Comparison of ENCODE assay signal across 8 cellular contexts in the genomic region with DNA sequence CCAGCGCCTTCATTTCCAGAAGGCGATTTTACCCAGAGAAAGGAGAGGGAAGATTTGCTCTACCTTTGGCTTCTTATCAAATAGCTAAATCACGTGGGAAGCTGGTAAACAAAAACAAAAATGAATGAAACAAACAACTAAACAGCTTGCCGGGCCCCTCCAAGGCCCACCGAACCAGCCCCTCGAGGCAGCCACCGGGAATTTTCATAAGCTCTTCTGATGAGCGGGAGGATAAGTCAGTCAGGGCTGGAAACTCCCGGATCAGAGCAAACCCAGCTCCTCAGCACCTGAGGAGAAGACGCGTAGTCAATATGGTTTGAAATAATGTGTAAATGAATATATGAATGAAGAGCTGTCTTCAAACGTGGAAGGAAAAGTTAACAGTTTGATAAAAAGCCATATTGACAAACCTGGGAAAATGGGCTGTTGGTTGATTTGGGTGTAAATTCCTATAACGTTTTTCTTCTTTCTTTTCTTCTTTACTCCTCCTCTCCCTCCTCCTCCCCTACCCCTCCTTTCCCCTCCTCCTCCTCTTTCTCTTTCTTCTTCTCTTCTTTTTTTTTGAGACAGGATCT. TPM values are rescaled to one million over a fixed set of nuclear protein-coding genes. Genes with fewer than 3 reads are reported as not detected.
A peak's percentile ranks its signal among the peaks of the same experiment; 100 is the strongest.
DNase-seq lines count a peak whose midpoint lies in the region; ATAC-seq lines count a peak whose summit lies in the region.

No MANE protein-coding gene starts in this region.

- H3K27me3 Mint-ChIP-seq in activated naive CD8-positive, alpha-beta T cell treated with anti-CD3 and anti-CD28 coated beads for 36 hours: no peaks in the 10 kb centered on the region
- H3K27me3 Mint-ChIP-seq in immature natural killer cell (ENCODE audit: low read depth in 3 of 3): peaks cover 8 to 14% (median 9%) of the 10 kb centered on the region in 3 donors

- H3K27ac Mint-ChIP-seq in activated naive CD8-positive, alpha-beta T cell treated with anti-CD3 and anti-CD28 coated beads for 36 hours: peak overlapping the region; percentile 86
- H3K27ac Mint-ChIP-seq in immature natural killer cell: peak overlapping the region; percentile 64 to 94 (median 84)

- ATAC-seq in HG03520 (IDR thresholded peaks at IDR 0.05; ENCODE audit: unreplicated experiment): no peak
- ATAC-seq in HG02870 (IDR thresholded peaks at IDR 0.05; ENCODE audit: unreplicated experiment): no peak

- H3K9ac ChIP-seq in subcutaneous abdominal adipose tissue (ENCODE audit: low read length in 5 of 5): peak overlapping the region; percentile 83 to 98 (median 96)

- no peaks in the 10 kb centered on the region for H3K9me3 ChIP-seq in subcutaneous abdominal adipose tissue (ENCODE audit: control insufficient read depth in 5 of 5, low read length in 5 of 5)

- H3K4me3 Mint-ChIP-seq in activated naive CD8-positive, alpha-beta T cell treated with anti-CD3 and anti-CD28 coated beads for 36 hours: peak overlapping the region; percentile 87
- peak overlapping the region; percentile 90 to 95 (median 91) for H3K4me3 Mint-ChIP-seq in immature natural killer cell

- peak overlapping the region; percentile 99 for H3K27ac ChIP-seq in subcutaneous abdominal adipose tissue (ENCODE audit: low read depth, low read length)

- no peaks in the 10 kb centered on the region for H3K27me3 ChIP-seq in subcutaneous abdominal adipose tissue (ENCODE audit: control insufficient read depth in 5 of 5, insufficient read depth in 4 of 5, low read length in 5 of 5)

- H3K4me1 ChIP-seq in subcutaneous abdominal adipose tissue (ENCODE audit: control insufficient read depth in 5 of 5, insufficient read depth in 5 of 5, low read length in 5 of 5): peaks cover 2 to 23% (median 15%) of the 10 kb centered on the region in 5 donors

- H3K4me3 ChIP-seq in subcutaneous abdominal adipose tissue (ENCODE audit: low read depth in 1 of 5, low read length in 5 of 5): peak overlapping the region; percentile 72 to 89 (median 78)

- H3K4me1 Mint-ChIP-seq in activated naive CD8-positive, alpha-beta T cell treated with anti-CD3 and anti-CD28 coated beads for 36 hours: peaks cover 31% of the 10 kb centered on the region
- H3K4me1 Mint-ChIP-seq in immature natural killer cell: peaks cover 28 to 34% of the 10 kb centered on the region in 2 donors

- H3K9me3 Mint-ChIP-seq in activated naive CD8-positive, alpha-beta T cell treated with anti-CD3 and anti-CD28 coated beads for 36 hours: no peaks in the 10 kb centered on the region
- no peaks in the 10 kb centered on the region for H3K9me3 Mint-ChIP-seq in immature natural killer cell

- DNase-seq in DMS53 (lab: John Stamatoyannopoulos, UW) (peak; percentile 41), DMS53 treated with DMSO at 0.1 percent for 48 hours (lab: John Stamatoyannopoulos, UW; ENCODE audit: unreplicated experiment) (no peak), immature natural killer cell (no peak), putamen (ENCODE audit: low spot score) (no peak)
- no peak for DNase-seq in activated naive CD8-positive, alpha-beta T cell treated with anti-CD3 and anti-CD28 coated beads for 36 hours

- peaks cover 1% of the 10 kb centered on the region for H3K36me3 Mint-ChIP-seq in activated naive CD8-positive, alpha-beta T cell treated with anti-CD3 and anti-CD28 coated beads for 36 hours
- no peaks in the 10 kb centered on the region for H3K36me3 Mint-ChIP-seq in immature natural killer cell

- no peaks in the 10 kb centered on the region for H3K36me3 ChIP-seq in subcutaneous abdominal adipose tissue (ENCODE audit: control insufficient read depth in 5 of 5, insufficient read depth in 5 of 5, low read length in 5 of 5)

RNA-seq across cellular contexts. Expression of a gene that starts 10.7 kb away (rescaled TPM):
- total RNA-seq in activated naive CD8-positive, alpha-beta T cell treated with anti-CD3 and anti-CD28 coated beads for 36 hours: 1,000 to 10,000 TPM; 2,276 to 2,343 TPM
- 1,000 to 10,000 TPM in 2 of 3 donors, 100 to 1,000 TPM in 1; 537 to 1,740 (median 1,337) TPM for polyA plus RNA-seq in immature natural killer cell

RNA-seq across cellular contexts. Expression of a gene that starts 49.1 kb away (rescaled TPM):
- total RNA-seq in activated naive CD8-positive, alpha-beta T cell treated with anti-CD3 and anti-CD28 coated beads for 36 hours: 10 to 100 TPM; 57.3 to 63.5 TPM
- under 1 TPM in 2 of 3 donors, not detected in 1; 0.36 to 0.81 TPM for polyA plus RNA-seq in immature natural killer cell
